ENCODE assay signal across 1 cellular context in the genomic region with DNA sequence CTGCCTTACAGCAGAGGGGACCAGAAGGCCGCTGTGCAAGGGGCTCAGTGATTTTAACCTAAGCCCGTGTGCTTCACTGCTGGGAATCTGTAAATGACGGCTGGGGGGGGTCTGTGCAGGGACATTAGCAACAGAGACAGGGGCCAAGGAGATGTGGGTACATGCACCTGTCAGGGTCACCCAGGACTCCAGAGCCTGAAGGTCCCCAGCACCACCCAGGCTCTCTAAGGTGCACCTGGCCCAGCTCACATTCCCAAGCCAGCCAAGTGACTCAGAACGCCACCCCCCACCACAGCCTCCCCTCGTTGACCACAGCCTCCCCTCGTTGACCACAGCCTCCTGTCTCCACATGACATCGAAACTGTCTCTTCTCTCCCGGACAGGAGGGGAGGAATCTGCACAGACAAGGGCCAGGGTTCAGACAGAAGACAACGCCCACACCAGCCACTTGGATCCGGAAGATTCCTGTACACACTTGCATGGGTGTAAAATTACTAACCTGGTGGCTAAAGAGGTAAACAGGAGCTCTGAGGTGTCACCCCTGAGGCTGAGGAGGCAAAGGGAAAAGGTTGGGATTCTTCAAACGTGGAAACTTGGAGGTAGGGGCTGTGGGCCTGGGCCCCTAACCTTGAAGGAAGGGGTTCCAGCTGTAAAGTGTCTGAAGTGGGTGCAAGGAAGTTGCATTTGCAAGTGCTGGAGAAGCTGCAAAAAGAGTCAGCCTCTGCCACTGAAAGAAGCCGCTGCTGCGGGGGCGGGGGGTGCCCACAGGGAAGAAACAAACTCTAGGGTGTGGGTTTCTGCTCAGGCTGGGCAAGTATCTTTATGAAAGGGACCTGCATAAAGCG.
TF ChIP-seq lines count a peak whose summit lies in the region.

No MANE protein-coding gene starts in this region.

TF ChIP-seq in K562, 482 proteins besides CTCF, POLR2A, EP300 and RAD21 (continued from another document and continues in another):
- TF ChIP-seq ZNF609 (CRISPR knock-in tag; IDR thresholded peaks at IDR 0.05; ENCODE audit: borderline replicate concordance) (peak; percentile 69; the same call in 1 of the 2 replicates), TEAD1 (CRISPR knock-in tag; IDR thresholded peaks at IDR 0.05) (peak in 1 of 2 experiments; percentile 91; a peak in 2 of 4 replicates), RCOR1 (IDR thresholded peaks at IDR 0.05; ENCODE audit: borderline replicate concordance in 1 of 2, low read depth in 2 of 2, low read length in 2 of 2) (peak in 1 of 2 experiments; percentile 55; a peak in 1 of 4 replicates), FOXK1 (CRISPR knock-in tag; IDR thresholded peaks at IDR 0.05; ENCODE audit: borderline replicate concordance) (peak; percentile 58; the same call in 1 of the 2 replicates), CBFA2T3 (IDR thresholded peaks at IDR 0.05) (peak; percentile 57), NRF1 (conservative IDR thresholded peaks at IDR 0.05 in 1 of 2, IDR thresholded peaks at IDR 0.05 in 1 of 2) (no peak), DACH1 (IDR thresholded peaks at IDR 0.05; ENCODE audit: partially characterized antibody) (no peak), ESRRA (IDR thresholded peaks at IDR 0.05; ENCODE audit: borderline replicate concordance, low read depth) (peak; percentile 83; the same call in 1 of the 2 replicates), ETV5 (CRISPR knock-in tag; IDR thresholded peaks at IDR 0.05; ENCODE audit: low read depth) (0 out of 2 replicates have a peak, but pooled peaks have one; percentile 53), KLF16 (IDR thresholded peaks at IDR 0.05) (peak; percentile 89), PHF8 (IDR thresholded peaks at IDR 0.05; ENCODE audit: borderline replicate concordance, low read length) (no peak), MYNN (IDR thresholded peaks at IDR 0.05) (0 out of 2 replicates have a peak, but pooled peaks have one; percentile 15), MYNN (CRISPR knock-in tag; IDR thresholded peaks at IDR 0.05) (no peak), NR2C2 (CRISPR knock-in tag; IDR thresholded peaks at IDR 0.05) (no peak), NR2C2 (tag; IDR thresholded peaks at IDR 0.05) (peak; percentile 21; the same call in 1 of the 2 replicates), KDM1A (IDR thresholded peaks at IDR 0.05) (0 out of 4 replicates have a peak, but pooled peaks of 1 of the 2 experiments have one; percentile 11), MAZ (CRISPR knock-in tag; conservative IDR thresholded peaks at IDR 0.05 in 1 of 2, IDR thresholded peaks at IDR 0.05 in 1 of 2) (peak; percentile 22 to 25; a peak in 1 of 4 replicates), MITF (IDR thresholded peaks at IDR 0.05) (0 out of 2 replicates have a peak, but pooled peaks have one; percentile 32), HNRNPLL (IDR thresholded peaks at IDR 0.05; ENCODE audit: low read depth, low read length, poor library complexity, severe bottlenecking) (no peak), TFAP4 (CRISPR knock-in tag; IDR thresholded peaks at IDR 0.05; ENCODE audit: borderline replicate concordance) (peak; percentile 50; the same call in 1 of the 2 replicates), CBFB (CRISPR knock-in tag; IDR thresholded peaks at IDR 0.05) (peak; percentile 96), SMAD4 (CRISPR knock-in tag; conservative IDR thresholded peaks at IDR 0.05) (peak; percentile 66), ZSCAN32 (CRISPR knock-in tag; IDR thresholded peaks at IDR 0.05) (no peak), FOSL1 (tag; conservative IDR thresholded peaks at IDR 0.05) (peak; percentile 84), BHLHE40 (IDR thresholded peaks at IDR 0.05; ENCODE audit: low read length) (peak; percentile 54; the same call in 1 of the 2 replicates), SP1 (CRISPR knock-in tag; IDR thresholded peaks at IDR 0.05) (peak; percentile 65; the same call in 1 of the 2 replicates), ZBTB7A (IDR thresholded peaks at IDR 0.05; ENCODE audit: borderline replicate concordance, control insufficient read depth, low read depth, low read length) (peak; percentile 75), MAFG (tag; conservative IDR thresholded peaks at IDR 0.05) (no peak), NBN (IDR thresholded peaks at IDR 0.05; ENCODE audit: low read depth) (peak; percentile 44; the same call in 1 of the 2 replicates), KHSRP (IDR thresholded peaks at IDR 0.05) (no peak), ZNF449 (CRISPR knock-in tag; IDR thresholded peaks at IDR 0.05) (no peak), JUND (IDR thresholded peaks at IDR 0.05; ENCODE audit: borderline replicate concordance, low read depth, low read length) (peak; percentile 70), JUND (tag; IDR thresholded peaks at IDR 0.05; ENCODE audit: borderline replicate concordance, low read depth, low read length) (no peak; the same call in 2 of the 3 replicates), SMARCE1 (IDR thresholded peaks at IDR 0.05) (peak; percentile 78; the same call in 1 of the 2 replicates), MLLT1 (IDR thresholded peaks at IDR 0.05) (peak in 1 of 2 experiments; percentile 92; a peak in 2 of 4 replicates), NR2C1 (IDR thresholded peaks at IDR 0.05) (no peak), NR2C1 (tag; IDR thresholded peaks at IDR 0.05) (no peak), CTBP1 (IDR thresholded peaks at IDR 0.05; ENCODE audit: borderline replicate concordance) (peak; percentile 51), RUNX1 (IDR thresholded peaks at IDR 0.05; ENCODE audit: low read depth) (peak; percentile 94), ARID1B (IDR thresholded peaks at IDR 0.05) (peak; percentile 58; the same call in 1 of the 2 replicates), ZNF75A (CRISPR knock-in tag; IDR thresholded peaks at IDR 0.05) (no peak), ARID4B (CRISPR knock-in tag; IDR thresholded peaks at IDR 0.05) (no peak)
- TF ChIP-seq, protein P1, sequence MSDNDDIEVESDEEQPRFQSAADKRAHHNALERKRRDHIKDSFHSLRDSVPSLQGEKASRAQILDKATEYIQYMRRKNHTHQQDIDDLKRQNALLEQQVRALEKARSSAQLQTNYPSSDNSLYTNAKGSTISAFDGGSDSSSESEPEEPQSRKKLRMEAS (CRISPR knock-in tag; IDR thresholded peaks at IDR 0.05) = peak; percentile 82
- TF ChIP-seq, protein P2, sequence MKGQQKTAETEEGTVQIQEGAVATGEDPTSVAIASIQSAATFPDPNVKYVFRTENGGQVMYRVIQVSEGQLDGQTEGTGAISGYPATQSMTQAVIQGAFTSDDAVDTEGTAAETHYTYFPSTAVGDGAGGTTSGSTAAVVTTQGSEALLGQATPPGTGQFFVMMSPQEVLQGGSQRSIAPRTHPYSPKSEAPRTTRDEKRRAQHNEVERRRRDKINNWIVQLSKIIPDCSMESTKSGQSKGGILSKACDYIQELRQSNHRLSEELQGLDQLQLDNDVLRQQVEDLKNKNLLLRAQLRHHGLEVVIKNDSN (CRISPR knock-in tag; IDR thresholded peaks at IDR 0.05) = peak; percentile 73
